13 cellular contexts compared by ENCODE assay signal in genomic region chr1:83822206-83822605, GRCh38.
"Had no signal": no experiment of that assay in that cellular context is flagged by ENCODE, and none has a peak within 500 bp of the region (broad histone marks: within the 10 kb centered on the region; RNA-seq: fewer than 3 reads in every experiment).

No MANE protein-coding gene starts in this region.

- H3K27ac ChIP-seq: body of pancreas, ovary had no signal

- DNase-seq: activated CD4-positive, alpha-beta T cell treated with anti-CD3 and anti-CD28 coated beads, Interleukin-2, amount 50 U/mL, for 1 hour; activated CD8-positive, alpha-beta memory T cell treated with anti-CD3 and anti-CD28 coated beads for 24 hours; activated gamma-delta T cell treated with Interleukin-2 at 50 U/mL for 16 hours; amniotic stem cell; body of pancreas; effector memory CD4-positive, alpha-beta T cell; head of caudate nucleus; immature natural killer cell; left colon; ovary; stimulated activated CD4-positive, alpha-beta T cell treated with anti-CD3 and anti-CD28 coated beads, Interleukin-1b, Interleukin-23, amount 100 ng/mL, for 48 hours; T-helper 17 cell had no signal

- H3K4me3 ChIP-seq: body of pancreas, lung, ovary had no signal
